Comparison of ENCODE assay signal across 8 cellular contexts in the genomic region with DNA sequence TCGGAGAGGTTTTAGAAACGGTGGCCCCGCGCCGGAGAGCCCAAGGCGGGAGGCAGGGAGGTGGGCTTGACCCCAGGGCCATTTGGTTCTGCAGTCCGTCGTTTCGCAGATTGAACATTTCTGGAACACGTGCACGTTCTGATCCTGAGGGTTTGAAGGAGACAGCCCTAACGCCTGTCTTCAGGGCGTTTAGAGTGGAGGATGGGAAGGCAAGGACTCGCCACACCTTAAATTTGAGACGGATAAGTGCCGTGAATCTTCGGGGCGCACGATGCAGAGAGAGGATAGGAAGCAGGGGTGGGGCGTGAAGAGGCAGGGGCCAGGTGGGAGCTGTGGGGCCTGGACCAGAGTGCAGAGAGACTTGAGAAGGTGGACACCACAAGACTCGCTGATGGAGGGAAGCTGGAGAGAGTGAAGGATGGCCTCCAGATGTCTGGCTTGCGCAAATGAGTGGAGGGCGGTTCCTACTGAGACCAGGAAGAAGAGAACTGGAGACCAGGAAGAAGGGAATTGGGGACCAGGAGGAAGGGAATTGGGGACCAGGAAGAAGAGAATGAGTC. TPM values are rescaled to one million over a fixed set of nuclear protein-coding genes. Genes with fewer than 3 reads are reported as not detected.
DNase-seq lines count a peak whose midpoint lies in the region; ATAC-seq and TF ChIP-seq lines count a peak whose summit lies in the region.

No MANE protein-coding gene starts in this region.

- H3K27ac ChIP-seq in gastroesophageal sphincter (peak overlapping the region in 1 of 4 donors; percentile 88), body of pancreas (no peak overlapping the region)

- peak overlapping the region; percentile 45 to 92 for H3K4me3 ChIP-seq in gastroesophageal sphincter
- no peak overlapping the region for H3K4me3 ChIP-seq in skeletal muscle satellite cell (ENCODE audit: low read length)
- H3K4me3 ChIP-seq in body of pancreas = no peak overlapping the region

- CTCF ChIA-PET in WTC11 (lab: Charles Lee) = interaction anchor here (1.0 kb wide), 1 partner anchor 165 kb away, joined by 4 read pairs; no protein-coding TSS in a partner anchor

- TF ChIP-seq EP300 in gastroesophageal sphincter (IDR thresholded peaks at IDR 0.05) = no peak

- H3K9ac ChIP-seq in skeletal muscle satellite cell (ENCODE audit: low read depth, low read length) = no peak overlapping the region

- H3K4me1 ChIP-seq in gastroesophageal sphincter = peaks cover 0 to 45% (median 30%) of the 10 kb centered on the region in 3 donors
- H3K4me1 ChIP-seq in skeletal muscle satellite cell (ENCODE audit: control insufficient read depth, insufficient read depth, low read length) = peaks cover 38% of the 10 kb centered on the region
- peaks cover 39% of the 10 kb centered on the region for H3K4me1 ChIP-seq in body of pancreas

- no peaks in the 10 kb centered on the region; the same call in none of the 2 replicates for H3K27me3 Mint-ChIP-seq in HFFc6 (ENCODE audit: insufficient read depth)
- H3K27me3 Mint-ChIP-seq in WTC11 (ENCODE audit: low read depth) = peaks cover 25% of the 10 kb centered on the region

- H3K9me3 Mint-ChIP-seq in HFFc6 (no peaks in the 10 kb centered on the region), WTC11 (peaks cover 3% of the 10 kb centered on the region; the same call in 1 of the 2 replicates)

- POLR2A ChIA-PET in WTC11 (lab: Charles Lee) = no interaction called here

- intact Hi-C loops in body of pancreas (cut with DNase I) = no loop called here

- H3K4me1 Mint-ChIP-seq in HFFc6 (ENCODE audit: low read depth) (peaks cover 40% of the 10 kb centered on the region), WTC11 (peaks cover 38% of the 10 kb centered on the region)

- H3K9me3 ChIP-seq in gastroesophageal sphincter (no peaks in the 10 kb centered on the region), skeletal muscle satellite cell (replicated peaks; ENCODE audit: low read length) (no peaks in the 10 kb centered on the region), body of pancreas (no peaks in the 10 kb centered on the region)

- no peak overlapping the region for H3K27ac Mint-ChIP-seq in HFFc6
- H3K27ac Mint-ChIP-seq in WTC11 = no peak overlapping the region

- H3K36me3 ChIP-seq in gastroesophageal sphincter (no peaks in the 10 kb centered on the region), skeletal muscle satellite cell (ENCODE audit: insufficient read depth, low read length) (peaks cover 14% of the 10 kb centered on the region), body of pancreas (replicated peaks in 1 of 2; ENCODE audit: insufficient read depth in 1 of 2, low read depth in 2 of 2) (no peaks in the 10 kb centered on the region)

- WGBS in gastroesophageal sphincter (ENCODE audit: low coverage in 1 of 2), 2 donors = 58 to 88% methylated on average over 10 to 13 of the region's 23 CpGs
- WGBS in body of pancreas, 2 donors = 56 to 68% methylated on average over 18 to 23 of the region's 23 CpGs

- peak overlapping the region; percentile 61 for H3K4me2 ChIP-seq in skeletal muscle satellite cell (ENCODE audit: low read length)

- ATAC-seq in WTC11 (no peak), gastroesophageal sphincter (no peak), body of pancreas (no peak)

- no peak for TF ChIP-seq POLR2A in gastroesophageal sphincter (IDR thresholded peaks at IDR 0.05)
- no peak for TF ChIP-seq POLR2A in body of pancreas (IDR thresholded peaks at IDR 0.05)

- TF ChIP-seq CTCF in HFFc6 (IDR thresholded peaks at IDR 0.05) (no peak), WTC11 (IDR thresholded peaks at IDR 0.05) (no peak), gastroesophageal sphincter (IDR thresholded peaks at IDR 0.05) (no peak), body of pancreas (IDR thresholded peaks at IDR 0.05) (no peak)

- DNase-seq in HFFc6 (no peak), WTC11 (ENCODE audit: low spot score) (no peak), body of pancreas (no peak), HK-2 (ENCODE audit: unreplicated experiment) (no peak), iPS-NIHi7 (ENCODE audit: extremely low spot score) (no peak)
- no peak for DNase-seq in effector CD4-positive, alpha-beta T cell

- H3K4me3 Mint-ChIP-seq in HFFc6 = peak overlapping the region; percentile 3; the same call in 1 of the 2 replicates
- H3K4me3 Mint-ChIP-seq in WTC11 = peak overlapping the region; percentile 77

- peaks cover 11% of the 10 kb centered on the region for H3K36me3 Mint-ChIP-seq in HFFc6 (ENCODE audit: low read depth)
- H3K36me3 Mint-ChIP-seq in WTC11 = peaks cover 17% of the 10 kb centered on the region; the same call in 1 of the 2 replicates

- H3K27me3 ChIP-seq in gastroesophageal sphincter = peaks cover 4% of the 10 kb centered on the region
- H3K27me3 ChIP-seq in skeletal muscle satellite cell (ENCODE audit: control insufficient read depth, insufficient read depth, low read length) = peaks cover 2% of the 10 kb centered on the region
- H3K27me3 ChIP-seq in body of pancreas = no peaks in the 10 kb centered on the region

TF ChIP-seq in WTC11, 78 proteins besides CTCF, POLR2A, EP300 and RAD21:
- no peak for TF ChIP-seq ESRRA (CRISPR knock-in tag; IDR thresholded peaks at IDR 0.05; ENCODE audit: borderline replicate concordance)
- TF ChIP-seq, protein P1, sequence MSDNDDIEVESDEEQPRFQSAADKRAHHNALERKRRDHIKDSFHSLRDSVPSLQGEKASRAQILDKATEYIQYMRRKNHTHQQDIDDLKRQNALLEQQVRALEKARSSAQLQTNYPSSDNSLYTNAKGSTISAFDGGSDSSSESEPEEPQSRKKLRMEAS (CRISPR knock-in tag; IDR thresholded peaks at IDR 0.05) = 0 out of 2 replicates have a peak, but pooled peaks have one; percentile 32

RNA-seq across cellular contexts. Expression of a gene that starts 0.8 kb away (rescaled TPM):
- 10 to 100 TPM; 31.7 to 42.2 (median 33.4) TPM for total RNA-seq in HFFc6 (2021; fragmentation: NEBNext Ultra II Directional; extraction: Animal tissue kit (Norgen Biotek cat#: 25700))
- total RNA-seq in WTC11 (2021) (56.3 to 63.6 TPM (median 60.9 TPM) in 3 replicates), gastroesophageal sphincter (10 to 100 TPM in 3 of 4 donors, 1 to 10 TPM in 1; 8.3 to 24.0 (median 20.1) TPM), body of pancreas (1 to 10 TPM; 3.1 to 9.6 TPM)
- 10.9 and 13.2 TPM in 2 replicates for total RNA-seq in skeletal muscle satellite cell (2012; rRNA removed)

RNA-seq across cellular contexts. Expression of a gene that starts 54.2 kb away (rescaled TPM):
- 10 to 100 TPM in 2 of 6 experiments, 1 to 10 TPM in 4; 3.5 to 15.0 (median 4.2) TPM for total RNA-seq in HFFc6 (2021; fragmentation: NEBNext Ultra II Directional; extraction: Animal tissue kit (Norgen Biotek cat#: 25700))
- total RNA-seq in WTC11 (2021) = 78.7 to 102 TPM (median 99.6 TPM) in 3 replicates
- total RNA-seq in gastroesophageal sphincter = 10 to 100 TPM in 1 of 4 donors, 1 to 10 TPM in 3; 2.3 to 26.4 (median 3.7) TPM
- total RNA-seq in skeletal muscle satellite cell (2012; rRNA removed) = 1.5 and 6.3 TPM in 2 replicates
- total RNA-seq in body of pancreas = 10 to 100 TPM; 66.4 to 75.8 TPM

Comparison
In these comparisons a context has a peak if more than half of its experiments do, and no peak if none do; other contexts are left out.
1. H3K4me3 ChIP-seq: peak in gastroesophageal sphincter (2 of 2); none in skeletal muscle satellite cell (single experiment) and body of pancreas (0 of 2).